In genomic region chr6:947235-947934, GRCh38 we compare ENCODE assay signal across 27 cellular contexts.
"Had no signal": no experiment of that assay in that cellular context is flagged by ENCODE, and none has a peak within 500 bp of the region (broad histone marks: within the 10 kb centered on the region; RNA-seq: fewer than 3 reads in every experiment).

No MANE protein-coding gene starts in this region.

- H3K4me3 Mint-ChIP-seq: naive thymus-derived CD8-positive, alpha-beta T cell; nephron; neural crest cell; stimulated activated naive CD8-positive, alpha-beta T cell treated with anti-CD3 and anti-CD28 coated beads, Interleukin-15, amount 100 ng/mL, for 72 hours; type B pancreatic cell had no signal

- H3K27ac Mint-ChIP-seq: naive thymus-derived CD8-positive, alpha-beta T cell; nephron; progenitor cell of endocrine pancreas; stimulated activated naive CD8-positive, alpha-beta T cell treated with anti-CD3 and anti-CD28 coated beads, Interleukin-15, amount 100 ng/mL, for 72 hours; type B pancreatic cell had no signal

- DNase-seq: heart right ventricle; hypothalamus; islet precursor cell; left ventricle myocardium inferior; midbrain; mucosa of descending colon; naive thymus-derived CD8-positive, alpha-beta T cell; occipital lobe; ovary; stimulated activated CD4-positive, alpha-beta T cell treated with anti-CD3 and anti-CD28 coated beads, Interleukin-12 subunit alpha, Interleukin-12 subunit beta, amount 100 ng/mL, for 4 hours; stimulated activated CD4-positive, alpha-beta T cell treated with anti-CD3 and anti-CD28 coated beads, Interleukin-15, amount 100 ng/mL, for 24 hours; stimulated activated CD4-positive, alpha-beta T cell treated with anti-CD3 and anti-CD28 coated beads, Interleukin-2, amount 100 ng/mL, for 24 hours; stimulated activated CD4-positive, alpha-beta T cell treated with anti-CD3 and anti-CD28 coated beads, Interleukin-4, amount 100 ng/mL, for 1 hour; stimulated activated naive CD4-positive, alpha-beta T cell treated with Interleukin-2 at 50 U/mL for 16 hours; stimulated activated naive CD8-positive, alpha-beta T cell treated with anti-CD3 and anti-CD28 coated beads, Interleukin-15, amount 100 ng/mL, for 72 hours; substantia nigra; uterus had no signal

- H3K36me3 Mint-ChIP-seq: naive thymus-derived CD8-positive, alpha-beta T cell; type B pancreatic cell had no signal

- ATAC-seq: heart right ventricle; mucosa of descending colon; naive thymus-derived CD8-positive, alpha-beta T cell; sciatic nerve; stimulated activated naive CD8-positive, alpha-beta T cell treated with anti-CD3 and anti-CD28 coated beads, Interleukin-15, amount 100 ng/mL, for 72 hours had no signal

- H3K9me3 Mint-ChIP-seq: nephron; neural crest cell; stimulated activated naive CD8-positive, alpha-beta T cell treated with anti-CD3 and anti-CD28 coated beads, Interleukin-15, amount 100 ng/mL, for 72 hours; type B pancreatic cell had no signal

- H3K36me3 ChIP-seq: heart right ventricle, left ventricle myocardium inferior, neutrophil, ovary, right atrium auricular region, tibial nerve, uterus had no signal

- H3K4me1 Mint-ChIP-seq: naive thymus-derived CD8-positive, alpha-beta T cell; nephron; neural crest cell; stimulated activated naive CD8-positive, alpha-beta T cell treated with anti-CD3 and anti-CD28 coated beads, Interleukin-15, amount 100 ng/mL, for 72 hours had no signal

- H3K27me3 ChIP-seq: ovary, right atrium auricular region, tibial nerve, uterus had no signal

- H3K27ac ChIP-seq: heart right ventricle, left ventricle myocardium inferior, neutrophil, ovary, right atrium auricular region, skin epidermis, tibial nerve, uterus had no signal

- H3K9me3 ChIP-seq: mucosa of descending colon, neutrophil, ovary, uterus had no signal

- H3K4me3 ChIP-seq: heart right ventricle, left ventricle myocardium inferior, lung, mucosa of descending colon, ovary, right atrium auricular region, skin epidermis, tibial nerve, uterus had no signal

- H3K4me1 ChIP-seq: uterus had no signal
